ENCODE assay signal across 1 cellular context in the genomic region with DNA sequence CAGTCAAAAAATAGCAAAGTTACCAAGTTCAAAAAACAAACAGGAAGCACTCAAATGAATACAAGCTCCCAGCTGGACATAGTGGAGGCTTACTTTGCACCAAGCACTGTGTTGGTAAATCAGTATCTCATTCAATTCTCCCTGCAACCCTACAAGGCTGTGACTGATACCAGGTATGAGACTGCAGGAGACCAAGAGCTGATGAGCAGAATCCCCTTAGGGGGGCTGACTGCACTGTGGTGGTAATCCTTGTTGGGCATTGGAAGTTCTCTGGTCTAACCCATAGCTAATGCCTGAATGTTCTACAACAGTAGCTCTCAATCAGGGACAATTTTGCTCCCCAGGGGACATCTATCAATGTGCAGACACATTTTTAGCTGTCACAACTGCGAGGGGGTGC.
TF ChIP-seq lines count a peak whose summit lies in the region.

No MANE protein-coding gene starts in this region.

TF ChIP-seq in HEK293, 187 proteins besides CTCF, POLR2A, EP300 and RAD21 (continued from another document):
- TF ChIP-seq, protein P1, sequence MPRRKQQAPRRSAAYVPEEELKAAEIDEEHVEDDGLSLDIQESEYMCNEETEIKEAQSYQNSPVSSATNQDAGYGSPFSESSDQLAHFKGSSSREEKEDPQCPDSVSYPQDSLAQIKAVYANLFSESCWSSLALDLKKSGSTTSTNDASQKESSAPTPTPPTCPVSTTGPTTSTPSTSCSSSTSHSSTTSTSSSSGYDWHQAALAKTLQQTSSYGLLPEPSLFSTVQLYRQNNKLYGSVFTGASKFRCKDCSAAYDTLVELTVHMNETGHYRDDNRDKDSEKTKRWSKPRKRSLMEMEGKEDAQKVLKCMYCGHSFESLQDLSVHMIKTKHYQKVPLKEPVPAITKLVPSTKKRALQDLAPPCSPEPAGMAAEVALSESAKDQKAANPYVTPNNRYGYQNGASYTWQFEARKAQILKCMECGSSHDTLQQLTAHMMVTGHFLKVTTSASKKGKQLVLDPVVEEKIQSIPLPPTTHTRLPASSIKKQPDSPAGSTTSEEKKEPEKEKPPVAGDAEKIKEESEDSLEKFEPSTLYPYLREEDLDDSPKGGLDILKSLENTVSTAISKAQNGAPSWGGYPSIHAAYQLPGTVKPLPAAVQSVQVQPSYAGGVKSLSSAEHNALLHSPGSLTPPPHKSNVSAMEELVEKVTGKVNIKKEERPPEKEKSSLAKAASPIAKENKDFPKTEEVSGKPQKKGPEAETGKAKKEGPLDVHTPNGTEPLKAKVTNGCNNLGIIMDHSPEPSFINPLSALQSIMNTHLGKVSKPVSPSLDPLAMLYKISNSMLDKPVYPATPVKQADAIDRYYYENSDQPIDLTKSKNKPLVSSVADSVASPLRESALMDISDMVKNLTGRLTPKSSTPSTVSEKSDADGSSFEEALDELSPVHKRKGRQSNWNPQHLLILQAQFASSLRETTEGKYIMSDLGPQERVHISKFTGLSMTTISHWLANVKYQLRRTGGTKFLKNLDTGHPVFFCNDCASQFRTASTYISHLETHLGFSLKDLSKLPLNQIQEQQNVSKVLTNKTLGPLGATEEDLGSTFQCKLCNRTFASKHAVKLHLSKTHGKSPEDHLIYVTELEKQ (tag by site-specific recombination; IDR thresholded peaks at IDR 0.05; ENCODE audit: borderline replicate concordance): no peak
- TF ChIP-seq OSR2 (tag by site-specific recombination; IDR thresholded peaks at IDR 0.05): no peak
- no peak for TF ChIP-seq KLF8 (tag by site-specific recombination; IDR thresholded peaks at IDR 0.05)
